Comparison of ENCODE assay signal across 1 cellular context in the genomic region with DNA sequence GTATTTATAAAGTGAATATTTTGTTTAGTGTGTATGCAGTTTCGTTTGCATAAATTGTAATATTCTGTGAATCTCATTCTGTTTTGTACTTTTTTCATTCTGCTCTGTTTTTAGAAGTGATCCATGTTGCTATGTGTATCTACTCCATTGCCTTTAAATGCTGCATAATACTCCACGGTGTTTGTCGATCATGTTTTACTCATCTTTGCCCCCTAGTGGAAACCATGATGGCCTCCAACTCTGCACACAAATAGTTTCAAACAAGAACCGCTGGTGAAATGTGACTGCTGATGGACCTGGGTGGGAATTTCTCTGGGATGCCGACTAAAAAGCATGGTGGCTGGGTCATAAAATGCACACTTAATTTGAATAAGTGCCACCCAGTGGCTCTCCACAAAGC.
TF ChIP-seq lines count a peak whose summit lies in the region.

No MANE protein-coding gene starts in this region.

TF ChIP-seq in GM23338, 12 proteins besides CTCF, POLR2A, EP300 and RAD21 (continued from another document):
- TF ChIP-seq, protein P1, sequence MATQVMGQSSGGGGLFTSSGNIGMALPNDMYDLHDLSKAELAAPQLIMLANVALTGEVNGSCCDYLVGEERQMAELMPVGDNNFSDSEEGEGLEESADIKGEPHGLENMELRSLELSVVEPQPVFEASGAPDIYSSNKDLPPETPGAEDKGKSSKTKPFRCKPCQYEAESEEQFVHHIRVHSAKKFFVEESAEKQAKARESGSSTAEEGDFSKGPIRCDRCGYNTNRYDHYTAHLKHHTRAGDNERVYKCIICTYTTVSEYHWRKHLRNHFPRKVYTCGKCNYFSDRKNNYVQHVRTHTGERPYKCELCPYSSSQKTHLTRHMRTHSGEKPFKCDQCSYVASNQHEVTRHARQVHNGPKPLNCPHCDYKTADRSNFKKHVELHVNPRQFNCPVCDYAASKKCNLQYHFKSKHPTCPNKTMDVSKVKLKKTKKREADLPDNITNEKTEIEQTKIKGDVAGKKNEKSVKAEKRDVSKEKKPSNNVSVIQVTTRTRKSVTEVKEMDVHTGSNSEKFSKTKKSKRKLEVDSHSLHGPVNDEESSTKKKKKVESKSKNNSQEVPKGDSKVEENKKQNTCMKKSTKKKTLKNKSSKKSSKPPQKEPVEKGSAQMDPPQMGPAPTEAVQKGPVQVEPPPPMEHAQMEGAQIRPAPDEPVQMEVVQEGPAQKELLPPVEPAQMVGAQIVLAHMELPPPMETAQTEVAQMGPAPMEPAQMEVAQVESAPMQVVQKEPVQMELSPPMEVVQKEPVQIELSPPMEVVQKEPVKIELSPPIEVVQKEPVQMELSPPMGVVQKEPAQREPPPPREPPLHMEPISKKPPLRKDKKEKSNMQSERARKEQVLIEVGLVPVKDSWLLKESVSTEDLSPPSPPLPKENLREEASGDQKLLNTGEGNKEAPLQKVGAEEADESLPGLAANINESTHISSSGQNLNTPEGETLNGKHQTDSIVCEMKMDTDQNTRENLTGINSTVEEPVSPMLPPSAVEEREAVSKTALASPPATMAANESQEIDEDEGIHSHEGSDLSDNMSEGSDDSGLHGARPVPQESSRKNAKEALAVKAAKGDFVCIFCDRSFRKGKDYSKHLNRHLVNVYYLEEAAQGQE (IDR thresholded peaks at IDR 0.05; ENCODE audit: unreplicated experiment): no peak
- TF ChIP-seq NANOG (IDR thresholded peaks at IDR 0.05; ENCODE audit: borderline replicate concordance): no peak
- TF ChIP-seq, protein P2, sequence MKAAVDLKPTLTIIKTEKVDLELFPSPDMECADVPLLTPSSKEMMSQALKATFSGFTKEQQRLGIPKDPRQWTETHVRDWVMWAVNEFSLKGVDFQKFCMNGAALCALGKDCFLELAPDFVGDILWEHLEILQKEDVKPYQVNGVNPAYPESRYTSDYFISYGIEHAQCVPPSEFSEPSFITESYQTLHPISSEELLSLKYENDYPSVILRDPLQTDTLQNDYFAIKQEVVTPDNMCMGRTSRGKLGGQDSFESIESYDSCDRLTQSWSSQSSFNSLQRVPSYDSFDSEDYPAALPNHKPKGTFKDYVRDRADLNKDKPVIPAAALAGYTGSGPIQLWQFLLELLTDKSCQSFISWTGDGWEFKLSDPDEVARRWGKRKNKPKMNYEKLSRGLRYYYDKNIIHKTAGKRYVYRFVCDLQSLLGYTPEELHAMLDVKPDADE (IDR thresholded peaks at IDR 0.05): no peak
- no peak for TF ChIP-seq EZH2phosphoT487 (IDR thresholded peaks at IDR 0.05; ENCODE audit: unreplicated experiment)
- no peak for TF ChIP-seq JUNB (IDR thresholded peaks at IDR 0.05; ENCODE audit: unreplicated experiment)
- no peak for TF ChIP-seq EZH2 (IDR thresholded peaks at IDR 0.05; ENCODE audit: low read depth, unreplicated experiment)
